ENCODE assay signal across 17 cellular contexts in genomic region chr10:43687373-43687772, GRCh38.
"Had no signal": no experiment of that assay in that cellular context is flagged by ENCODE, and none has a peak within 500 bp of the region (broad histone marks: within the 10 kb centered on the region; RNA-seq: fewer than 3 reads in every experiment).

No MANE protein-coding gene starts in this region.

- ATAC-seq: left lung; mucosa of descending colon; sciatic nerve; stimulated activated naive CD8-positive, alpha-beta T cell treated with anti-CD3 and anti-CD28 coated beads, Interleukin-15, amount 100 ng/mL, for 72 hours; upper lobe of right lung had no signal

- H3K9me3 Mint-ChIP-seq: activated naive CD4-positive, alpha-beta T cell treated with anti-CD3 and anti-CD28 coated beads, Interleukin-2, amount 10 ng/mL, durations not matched to agents 7 days and 5 days; neural progenitor cell; stimulated activated naive CD8-positive, alpha-beta T cell treated with anti-CD3 and anti-CD28 coated beads, Interleukin-15, amount 100 ng/mL, for 72 hours had no signal

- H3K4me3 ChIP-seq: coronary artery, esophagus muscularis mucosa, left lung, mucosa of descending colon, neural progenitor cell, ovary, upper lobe of right lung had no signal

- H3K27ac Mint-ChIP-seq: activated naive CD4-positive, alpha-beta T cell treated with anti-CD3 and anti-CD28 coated beads, Interleukin-2, amount 10 ng/mL, durations not matched to agents 7 days and 5 days; neural progenitor cell had no signal

- H2AFZ ChIP-seq: neural progenitor cell had no signal

- H3K36me3 Mint-ChIP-seq: activated naive CD4-positive, alpha-beta T cell treated with anti-CD3 and anti-CD28 coated beads, Interleukin-2, amount 10 ng/mL, durations not matched to agents 7 days and 5 days; brain; neural progenitor cell had no signal

- H3K9me3 ChIP-seq: esophagus muscularis mucosa, left lung, mucosa of descending colon, ovary, upper lobe of right lung had no signal

- H3K4me3 Mint-ChIP-seq: activated naive CD4-positive, alpha-beta T cell treated with anti-CD3 and anti-CD28 coated beads, Interleukin-2, amount 10 ng/mL, durations not matched to agents 7 days and 5 days; neural progenitor cell had no signal

- H3K27me3 ChIP-seq: esophagus muscularis mucosa, ovary, upper lobe of right lung had no signal

- DNase-seq: activated CD4-positive, alpha-beta T cell treated with anti-CD3 and anti-CD28 coated beads, Interleukin-2, amount 50 U/mL, for 1 hour; activated CD4-positive, CD25-positive, alpha-beta regulatory T cell; activated CD8-positive, alpha-beta memory T cell treated with anti-CD3 and anti-CD28 coated beads for 24 hours; activated naive CD4-positive, alpha-beta T cell treated with anti-CD3 and anti-CD28 coated beads, Interleukin-2, amount 10 ng/mL, durations not matched to agents 7 days and 5 days; central memory CD4-positive, alpha-beta T cell; hippocampal formation; kidney; mucosa of descending colon; ovary; stimulated activated naive CD8-positive, alpha-beta T cell treated with anti-CD3 and anti-CD28 coated beads, Interleukin-15, amount 100 ng/mL, for 72 hours; upper lobe of right lung had no signal

- H3K4me1 ChIP-seq: neural progenitor cell had no signal

- H3K4me2 ChIP-seq: neural progenitor cell had no signal

- H3K36me3 ChIP-seq: esophagus muscularis mucosa, left lung, neural progenitor cell, ovary, upper lobe of right lung had no signal

- H3K9ac ChIP-seq: neural progenitor cell had no signal

- H3K27ac ChIP-seq: coronary artery, esophagus muscularis mucosa, left lung, neural progenitor cell, ovary, upper lobe of right lung had no signal
